ENCODE assay signal across 1 cellular context in genomic region chrX:2782171-2782570, GRCh38.
TF ChIP-seq lines count a peak whose summit lies in the region.

No MANE protein-coding gene starts in this region.

TF ChIP-seq in H1, 55 proteins besides CTCF, POLR2A, EP300 and RAD21:
- TF ChIP-seq USF2 (IDR thresholded peaks at IDR 0.05; ENCODE audit: low read length) (no peak), TEAD4 (IDR thresholded peaks at IDR 0.05; ENCODE audit: low read depth, low read length) (no peak), CTBP2 (IDR thresholded peaks at IDR 0.05; ENCODE audit: borderline replicate concordance, insufficient read depth, insufficient read length, low read length) (no peak)
